In genomic region chr1:86704972-86705632, GRCh38 we compare ENCODE assay signal across 8 cellular contexts. TPM values are rescaled to one million over a fixed set of nuclear protein-coding genes. Genes with fewer than 3 reads are reported as not detected.
A peak's percentile ranks its signal among the peaks of the same experiment; 100 is the strongest.
DNase-seq lines count a peak whose midpoint lies in the region; ATAC-seq and TF ChIP-seq lines count a peak whose summit lies in the region.

No MANE protein-coding gene starts in this region.

- ATAC-seq in GM18508 (IDR thresholded peaks at IDR 0.05; ENCODE audit: insufficient read depth, unreplicated experiment) (peak; percentile 18), HG02973 (IDR thresholded peaks at IDR 0.05; ENCODE audit: unreplicated experiment) (peak; percentile 30)

- no peaks in the 10 kb centered on the region for H3K36me3 ChIP-seq in mesendoderm (ENCODE audit: control insufficient read depth, insufficient read depth, low read length)

- DNase-seq in AG09319 (ENCODE audit: extremely low read depth, low read depth) (peak; percentile 16), NCI-H2107 treated with DMSO at 0.1 percent for 48 hours (lab: John Stamatoyannopoulos, UW; ENCODE audit: unreplicated experiment) (peak; percentile 19), endothelial cell (ENCODE audit: low spot score) (peak; percentile 63), mesendoderm (peak; percentile 85)
- peak; percentile 30 for DNase-seq in activated CD4-positive, alpha-beta T cell treated with anti-CD3 and anti-CD28 coated beads, Interleukin-2, amount 10 ng/mL, durations not matched to agents 7 days and 5 days
- peak; percentile 21 to 22 for DNase-seq in stimulated activated CD8-positive, alpha-beta memory T cell treated with anti-CD3 and anti-CD28 coated beads, Interleukin-7, amount 100 ng/mL, for 48 hours (ENCODE audit: extremely low read depth in 1 of 2, low read depth in 1 of 2)

- H2BK120ac ChIP-seq in mesendoderm (ENCODE audit: low read depth, low read length) = no peak overlapping the region

- no peak overlapping the region for H4K5ac ChIP-seq in mesendoderm (ENCODE audit: low read length)

- H3K27ac ChIP-seq in mesendoderm (ENCODE audit: low read depth, low read length) = peak overlapping the region; percentile 99

- H2BK15ac ChIP-seq in mesendoderm (replicated peaks; ENCODE audit: low read depth) = no peak overlapping the region

- H3K18ac ChIP-seq in mesendoderm (ENCODE audit: low read length) = peak overlapping the region; percentile 75

- H3K4me2 ChIP-seq in mesendoderm (ENCODE audit: low read length) = peak overlapping the region; percentile 74

- no peak overlapping the region for H3K23ac ChIP-seq in mesendoderm (ENCODE audit: low read length)

- H3K56ac ChIP-seq in mesendoderm (ENCODE audit: low read length) = peak overlapping the region; percentile 98

- TF ChIP-seq CTCF in AG09319 (IDR thresholded peaks at IDR 0.05; ENCODE audit: low read depth, low read length) (no peak), endothelial cell (IDR thresholded peaks at IDR 0.05; ENCODE audit: unreplicated experiment) (no peak)

- H3K27me3 Mint-ChIP-seq in activated CD4-positive, alpha-beta T cell treated with anti-CD3 and anti-CD28 coated beads, Interleukin-2, amount 10 ng/mL, durations not matched to agents 7 days and 5 days = no peaks in the 10 kb centered on the region
- peaks cover 7% of the 10 kb centered on the region for H3K27me3 Mint-ChIP-seq in endothelial cell (ENCODE audit: unreplicated experiment)

- no peak overlapping the region for H4K8ac ChIP-seq in mesendoderm (ENCODE audit: low read depth, low read length)

- H2BK5ac ChIP-seq in mesendoderm (ENCODE audit: low read length) = peak overlapping the region; percentile 77

- no peaks in the 10 kb centered on the region for H3K27me3 ChIP-seq in mesendoderm (ENCODE audit: insufficient read depth, low read length, poor library complexity)

- no peak overlapping the region for H3K4ac ChIP-seq in mesendoderm (ENCODE audit: low read depth, low read length)

- POLR2A ChIA-PET in activated CD4-positive, alpha-beta T cell treated with anti-CD3 and anti-CD28 coated beads, Interleukin-2, amount 10 ng/mL, durations not matched to agents 7 days and 5 days (lab: Charles Lee) = interaction anchor here (0.6 to 1.1 kb wide), 3 partner anchors 13 to 34 kb away, joined by 3 to 4 read pairs (median 3); no protein-coding TSS in a partner anchor

- peaks cover 21% of the 10 kb centered on the region for H3K36me3 Mint-ChIP-seq in activated CD4-positive, alpha-beta T cell treated with anti-CD3 and anti-CD28 coated beads, Interleukin-2, amount 10 ng/mL, durations not matched to agents 7 days and 5 days (ENCODE audit: low read depth)
- peaks cover 10% of the 10 kb centered on the region for H3K36me3 Mint-ChIP-seq in endothelial cell (ENCODE audit: low read depth, unreplicated experiment)

- WGBS in mesendoderm (ENCODE audit: extremely low coverage, insufficient coverage, low lambda C conversion rate) = no CpG with 5 or more reads among the region's 41 CpGs

- H3K79me2 ChIP-seq in mesendoderm (ENCODE audit: control insufficient read depth, insufficient read depth, low read length) = peaks cover 21% of the 10 kb centered on the region

- H2AK5ac ChIP-seq in mesendoderm (ENCODE audit: low read length) = no peak overlapping the region

- CTCF ChIA-PET in activated CD4-positive, alpha-beta T cell treated with anti-CD3 and anti-CD28 coated beads, Interleukin-2, amount 10 ng/mL, durations not matched to agents 7 days and 5 days (lab: Charles Lee) = interaction anchor here (0.6 to 4.1 kb wide), 32 partner anchors 10 to 398 kb away, joined by 3 to 68 read pairs (median 6); partner anchors contain the start of genes HS2ST1, ODF2L and SELENOF

- H3K4me3 Mint-ChIP-seq in activated CD4-positive, alpha-beta T cell treated with anti-CD3 and anti-CD28 coated beads, Interleukin-2, amount 10 ng/mL, durations not matched to agents 7 days and 5 days = peak overlapping the region; percentile 100
- H3K4me3 Mint-ChIP-seq in endothelial cell (ENCODE audit: unreplicated experiment) = peak overlapping the region; percentile 100

- peaks cover 3% of the 10 kb centered on the region for H3K79me1 ChIP-seq in mesendoderm (ENCODE audit: low read length)

- no peaks in the 10 kb centered on the region for H3K9me3 Mint-ChIP-seq in activated CD4-positive, alpha-beta T cell treated with anti-CD3 and anti-CD28 coated beads, Interleukin-2, amount 10 ng/mL, durations not matched to agents 7 days and 5 days
- H3K9me3 Mint-ChIP-seq in endothelial cell (ENCODE audit: unreplicated experiment) = no peaks in the 10 kb centered on the region

- H3K4me1 ChIP-seq in mesendoderm (ENCODE audit: control insufficient read depth, low read depth, low read length) = no peaks in the 10 kb centered on the region

- H3K9ac ChIP-seq in mesendoderm (ENCODE audit: low read length) = peak overlapping the region; percentile 87

- peak overlapping the region; percentile 98 for H3K27ac Mint-ChIP-seq in activated CD4-positive, alpha-beta T cell treated with anti-CD3 and anti-CD28 coated beads, Interleukin-2, amount 10 ng/mL, durations not matched to agents 7 days and 5 days
- peak overlapping the region; percentile 98 for H3K27ac Mint-ChIP-seq in endothelial cell (ENCODE audit: unreplicated experiment)

- H3K4me3 ChIP-seq in mesendoderm (ENCODE audit: low read length) = peak overlapping the region; percentile 88

- H3K4me1 Mint-ChIP-seq in activated CD4-positive, alpha-beta T cell treated with anti-CD3 and anti-CD28 coated beads, Interleukin-2, amount 10 ng/mL, durations not matched to agents 7 days and 5 days = peaks cover 45% of the 10 kb centered on the region
- peaks cover 26% of the 10 kb centered on the region for H3K4me1 Mint-ChIP-seq in endothelial cell (ENCODE audit: unreplicated experiment)

RNA-seq across cellular contexts. Expression of gene SH3GLB1, which starts 0.7 kb away (rescaled TPM):
- total RNA-seq in activated CD4-positive, alpha-beta T cell treated with anti-CD3 and anti-CD28 coated beads, Interleukin-2, amount 10 ng/mL, durations not matched to agents 7 days and 5 days = 10 to 100 TPM; 66.8 to 75.3 TPM
- total RNA-seq in endothelial cell (ENCODE audit: unreplicated experiment) = 117 TPM
- 27.8 TPM for polyA plus RNA-seq in mesendoderm (2013, experiment 1 of 2)
- polyA plus RNA-seq in mesendoderm (2013, experiment 2 of 2) = 28.2 TPM

Comparison
In these comparisons a context has a peak if more than half of its experiments do, and no peak if none do; other contexts are left out.
1. Peak in every context shown above with its lines: DNase-seq, ATAC-seq, H3K4me3 ChIP-seq and H3K27ac ChIP-seq.
2. DNase-seq: peak in every context shown above with its lines; median percentile 85 in mesendoderm; 63 in endothelial cell; 30 in activated CD4-positive, alpha-beta T cell treated with anti-CD3 and anti-CD28 coated beads, Interleukin-2, amount 10 ng/mL, durations not matched to agents 7 days and 5 days; 22 in stimulated activated CD8-positive, alpha-beta memory T cell treated with anti-CD3 and anti-CD28 coated beads, Interleukin-7, amount 100 ng/mL, for 48 hours; 19 in NCI-H2107 treated with DMSO at 0.1 percent for 48 hours; 16 in AG09319.